In the genomic region with DNA sequence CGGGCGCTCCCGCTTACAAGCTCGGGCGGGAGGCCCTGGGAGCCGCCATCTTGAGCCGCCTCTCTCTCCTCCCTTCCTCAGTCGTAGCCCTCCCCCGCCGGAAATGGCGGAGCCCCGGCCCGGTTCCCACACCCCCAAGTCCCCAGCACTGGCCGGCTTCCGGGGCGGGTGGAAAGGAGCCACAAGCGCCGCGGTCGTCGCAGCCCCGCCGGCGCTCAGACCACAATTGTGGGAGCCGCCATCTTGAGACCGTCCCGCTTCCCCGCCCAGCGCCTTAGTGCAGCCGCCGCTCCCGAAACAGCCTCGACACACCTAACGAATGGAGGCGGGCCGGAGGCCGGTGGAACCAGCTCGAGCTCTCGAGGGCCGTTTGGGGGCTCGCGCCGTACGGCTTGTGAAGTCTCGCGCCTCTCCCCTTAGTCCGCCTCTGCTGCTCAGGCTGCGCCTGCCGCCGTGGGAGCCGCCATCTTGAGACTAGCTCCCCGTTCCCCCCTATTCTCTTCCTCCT, we compare ENCODE assay signal across 8 cellular contexts. TPM values are rescaled to one million over a fixed set of nuclear protein-coding genes. Genes with fewer than 3 reads are reported as not detected.
A peak's percentile ranks its signal among the peaks of the same experiment; 100 is the strongest.
DNase-seq lines count a peak whose midpoint lies in the region; ATAC-seq and FAIRE-seq lines count a peak whose summit lies in the region.

No MANE protein-coding gene starts in this region.

- peak; percentile 92 for DNase-seq in NCI-H2227 (lab: John Stamatoyannopoulos, UW; ENCODE audit: unreplicated experiment)
- DNase-seq in activated CD4-positive, alpha-beta T cell treated with anti-CD3 and anti-CD28 coated beads for 1 hour = peak; percentile 81
- peak; percentile 79 for DNase-seq in cerebellum (ENCODE audit: low spot score)
- DNase-seq in kidney tubule cell (ENCODE audit: low spot score) = peak; percentile 93
- DNase-seq in stimulated activated CD4-positive, alpha-beta T cell treated with anti-CD3 and anti-CD28 coated beads, Interleukin-1b, Interleukin-23, amount 100 ng/mL, for 1 hour (ENCODE audit: low read depth in 2 of 2) = peak; percentile 60 to 69

- ATAC-seq in GM18858 (IDR thresholded peaks at IDR 0.05; ENCODE audit: unreplicated experiment) (peak; percentile 24), HG03097 (IDR thresholded peaks at IDR 0.05; ENCODE audit: low FRiP score, unreplicated experiment) (peak; percentile 36)

- peak; percentile 66 for FAIRE-seq in A204.1 (lab: Jason Lieb, UNC)

RNA-seq across cellular contexts. Expression of a gene that starts 0.4 kb away (rescaled TPM):
- total RNA-seq in cerebellum = 20.0 TPM

RNA-seq across cellular contexts. Expression of a gene that starts 1.4 kb away (rescaled TPM):
- total RNA-seq in cerebellum = 1.3 TPM

RNA-seq across cellular contexts. Expression of a gene that starts 26.7 kb away (rescaled TPM):
- total RNA-seq in cerebellum = 2.6 TPM

RNA-seq across cellular contexts. Expression of a gene that starts 36.3 kb away (rescaled TPM):
- total RNA-seq in cerebellum = 21.6 TPM

RNA-seq across cellular contexts. Expression of a gene that starts 45.1 kb away (rescaled TPM):
- total RNA-seq in cerebellum = 9.3 TPM

Comparison
In these comparisons a context has a peak if more than half of its experiments do, and no peak if none do; other contexts are left out.
1. Peak in every context shown above with its lines: DNase-seq and ATAC-seq.